Comparison of ENCODE assay signal across 10 cellular contexts in the genomic region with DNA sequence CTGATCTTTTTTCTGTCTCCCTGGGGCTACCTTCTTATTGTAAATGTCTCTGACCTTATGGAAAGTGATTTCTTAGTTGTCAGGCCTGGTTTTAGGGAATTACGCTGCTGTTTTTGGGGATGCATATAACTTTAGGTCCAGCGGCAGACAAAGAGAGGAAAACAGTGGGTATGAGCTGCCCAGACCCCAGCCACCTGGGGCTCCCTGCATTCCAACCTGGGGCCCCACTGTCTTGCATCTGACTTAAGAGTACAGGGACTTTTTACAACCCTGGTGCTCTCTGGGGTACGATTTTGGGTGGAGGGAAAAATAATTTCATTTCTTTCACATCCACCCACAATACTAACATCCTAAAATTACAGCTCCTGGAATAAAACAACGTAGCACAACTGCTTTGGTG.
DNase-seq lines count a peak whose midpoint lies in the region; ATAC-seq and TF ChIP-seq lines count a peak whose summit lies in the region.
"Had no signal": no experiment of that assay in that cellular context is flagged by ENCODE, and none has a peak within 500 bp of the region (broad histone marks: within the 10 kb centered on the region; RNA-seq: fewer than 3 reads in every experiment).

No MANE protein-coding gene starts in this region.

- H3K4me3 ChIP-seq in fibroblast of villous mesenchyme (ENCODE audit: low read depth, low read length) (peak overlapping the region; percentile 63), trophoblast cell (ENCODE audit: low read depth, low read length) (peak overlapping the region; percentile 26), uterus (peak overlapping the region in 1 of 2 donors; percentile 38)

- H2AFZ ChIP-seq in trophoblast cell (ENCODE audit: insufficient read depth, low read length, poor library complexity): no peak overlapping the region

- H3K79me1 ChIP-seq in trophoblast cell (ENCODE audit: low read length): peaks cover 46% of the 10 kb centered on the region

- peak overlapping the region; percentile 60 for H3K4ac ChIP-seq in trophoblast cell (ENCODE audit: low read depth, low read length)

- H3K4me1 Mint-ChIP-seq in Calu3 (ENCODE audit: low read depth, unreplicated experiment): peaks cover 32% of the 10 kb centered on the region
- peaks cover 91% of the 10 kb centered on the region for H3K4me1 Mint-ChIP-seq in WTC11

- H3K27me3 ChIP-seq in trophoblast cell (ENCODE audit: insufficient read depth, low read length) (no peaks in the 10 kb centered on the region), uterus (no peaks in the 10 kb centered on the region)

- intact Hi-C loops in Calu3 (cut with micrococcal nuclease; ENCODE audit: unreplicated experiment) (no loop called here), uterus (cut with DNase I; ENCODE audit: low total_unique reads) (no loop called here)

- DNase-seq in Calu3: no peak
- DNase-seq in WTC11 (ENCODE audit: low spot score): no peak
- no peak for DNase-seq in fibroblast of villous mesenchyme (ENCODE audit: low read depth)
- DNase-seq in trophoblast cell: no peak
- DNase-seq in anterior cingulate cortex (lab: John Stamatoyannopoulos, UW): no peak
- DNase-seq in uterus: no peak
- DNase-seq: activated CD4-positive, alpha-beta T cell treated with anti-CD3 and anti-CD28 coated beads for 36 hours had no signal

- TF ChIP-seq CTCF in Calu3 (IDR thresholded peaks at IDR 0.05; ENCODE audit: unreplicated experiment): no peak
- TF ChIP-seq CTCF in WTC11 (IDR thresholded peaks at IDR 0.05): no peak
- TF ChIP-seq CTCF in fibroblast of villous mesenchyme (IDR thresholded peaks at IDR 0.05; ENCODE audit: insufficient read depth, low read depth, low read length): no peak
- no peak for TF ChIP-seq CTCF in uterus (IDR thresholded peaks at IDR 0.05)

- H3K27ac ChIP-seq in trophoblast cell (ENCODE audit: low read depth, low read length) (peak overlapping the region; percentile 93), uterus (no peak overlapping the region)

- H3K9ac ChIP-seq in trophoblast cell (ENCODE audit: low read length): peak overlapping the region; percentile 50
- H3K9ac ChIP-seq: parathyroid adenoma had no signal

- H3K36me3 ChIP-seq in trophoblast cell (ENCODE audit: control insufficient read depth in 1 of 2, insufficient read depth in 2 of 2, low read length in 2 of 2) (peaks cover 4 to 6% of the 10 kb centered on the region in 2 experiments), uterus (no peaks in the 10 kb centered on the region)

- CTCF ChIA-PET in Calu3 (lab: Charles Lee) (interaction anchor here (0.6 to 2.0 kb wide), 3 partner anchors 12 to 70 kb away, joined by 3 to 6 read pairs (median 3); no protein-coding TSS in a partner anchor), WTC11 (lab: Charles Lee) (interaction anchor here (1.2 to 4.7 kb wide), 2 partner anchors 13 to 169 kb away, joined by 3 to 16 read pairs; no protein-coding TSS in a partner anchor)

- peak overlapping the region; percentile 50 for H3K14ac ChIP-seq in trophoblast cell (ENCODE audit: low read length)

- no TSS peak for BruUV-seq in Calu3 (replicated peaks; lab: Mats Ljungman, UMichigan)

- H3K4me2 ChIP-seq in trophoblast cell (ENCODE audit: low read length): peak overlapping the region; percentile 72

- no peaks in the 10 kb centered on the region for H3K9me3 ChIP-seq in trophoblast cell (ENCODE audit: insufficient read depth, low read depth, low read length)
- H3K9me3 ChIP-seq in uterus: no peaks in the 10 kb centered on the region

- H3K9me3 Mint-ChIP-seq in Calu3 (ENCODE audit: low read depth, unreplicated experiment) (no peaks in the 10 kb centered on the region), WTC11 (no peaks in the 10 kb centered on the region)

- peaks cover 17% of the 10 kb centered on the region for H3K79me2 ChIP-seq in trophoblast cell (ENCODE audit: control insufficient read depth, insufficient read depth, low read length, poor library complexity)
- H3K79me2 ChIP-seq: parathyroid adenoma had no signal

- no CpG with 5 or more reads among the region's 4 CpGs for WGBS in trophoblast cell (ENCODE audit: extremely low coverage, insufficient coverage, insufficient read length)

- H4K12ac ChIP-seq in trophoblast cell (ENCODE audit: low read depth, low read length): no peak overlapping the region

- H3K27ac Mint-ChIP-seq in Calu3 (ENCODE audit: unreplicated experiment) (no peak overlapping the region), WTC11 (peak overlapping the region; percentile 69)
- H3K27ac Mint-ChIP-seq: activated CD4-positive, alpha-beta T cell treated with anti-CD3 and anti-CD28 coated beads for 36 hours had no signal

- no peak overlapping the region for H4K8ac ChIP-seq in trophoblast cell (ENCODE audit: low read depth, low read length)

- H2AK5ac ChIP-seq in trophoblast cell (ENCODE audit: low read length): no peak overlapping the region

- peak overlapping the region; percentile 80 for H3K4me3 Mint-ChIP-seq in Calu3 (ENCODE audit: low read depth, unreplicated experiment)
- H3K4me3 Mint-ChIP-seq in WTC11: peak overlapping the region; percentile 69

- no peak overlapping the region for H3K23ac ChIP-seq in trophoblast cell (ENCODE audit: low read length)

- no peak overlapping the region for H2BK12ac ChIP-seq in trophoblast cell (ENCODE audit: low read length)

- no peak for TF ChIP-seq POLR2A in uterus (IDR thresholded peaks at IDR 0.05)

- peak overlapping the region; percentile 16 for H3K18ac ChIP-seq in trophoblast cell (ENCODE audit: low read length)

- H3K36me3 Mint-ChIP-seq in Calu3 (ENCODE audit: insufficient read depth, unreplicated experiment) (peaks cover 30% of the 10 kb centered on the region), WTC11 (peaks cover 2% of the 10 kb centered on the region)

- H3K27me3 Mint-ChIP-seq in Calu3 (ENCODE audit: unreplicated experiment) (no peaks in the 10 kb centered on the region), WTC11 (ENCODE audit: low read depth) (no peaks in the 10 kb centered on the region)

- H3K4me1 ChIP-seq in trophoblast cell (ENCODE audit: control insufficient read depth in 1 of 2, insufficient read depth in 2 of 2, low read length in 2 of 2) (peaks cover 49 to 53% of the 10 kb centered on the region in 2 experiments), uterus (no peaks in the 10 kb centered on the region)

- H2BK5ac ChIP-seq in trophoblast cell (ENCODE audit: low read depth, low read length, poor library complexity): peak overlapping the region; percentile 53

- H4K91ac ChIP-seq in trophoblast cell (ENCODE audit: low read depth, low read length): peak overlapping the region; percentile 79

- POLR2A ChIA-PET in WTC11 (lab: Charles Lee): no interaction called here

- ATAC-seq in WTC11 (peak; percentile 13; the same call in 1 of the 2 replicates), GM21526 (IDR thresholded peaks at IDR 0.05; ENCODE audit: low FRiP score, unreplicated experiment) (no peak), HG02973 (IDR thresholded peaks at IDR 0.05; ENCODE audit: unreplicated experiment) (no peak)
- ATAC-seq: activated CD4-positive, alpha-beta T cell treated with anti-CD3 and anti-CD28 coated beads for 36 hours had no signal

- H2BK120ac ChIP-seq in trophoblast cell (ENCODE audit: insufficient read depth, low read length, poor library complexity): peak overlapping the region; percentile 61

TF ChIP-seq in WTC11, 78 proteins besides CTCF, POLR2A, EP300 and RAD21 (continues in another document):
- TF ChIP-seq NR2C2 (CRISPR knock-in tag; IDR thresholded peaks at IDR 0.05) (no peak), FOXP1 (CRISPR knock-in tag; IDR thresholded peaks at IDR 0.05; ENCODE audit: borderline replicate concordance) (no peak), FOXJ3 (CRISPR knock-in tag; IDR thresholded peaks at IDR 0.05; ENCODE audit: borderline replicate concordance) (no peak), TEAD1 (CRISPR knock-in tag; IDR thresholded peaks at IDR 0.05) (no peak), RELA (CRISPR knock-in tag; IDR thresholded peaks at IDR 0.05; ENCODE audit: borderline replicate concordance) (no peak)
- TF ChIP-seq, protein P1, sequence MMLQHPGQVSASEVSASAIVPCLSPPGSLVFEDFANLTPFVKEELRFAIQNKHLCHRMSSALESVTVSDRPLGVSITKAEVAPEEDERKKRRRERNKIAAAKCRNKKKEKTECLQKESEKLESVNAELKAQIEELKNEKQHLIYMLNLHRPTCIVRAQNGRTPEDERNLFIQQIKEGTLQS (CRISPR knock-in tag; conservative IDR thresholded peaks at IDR 0.05): no peak
- TF ChIP-seq, protein P2, sequence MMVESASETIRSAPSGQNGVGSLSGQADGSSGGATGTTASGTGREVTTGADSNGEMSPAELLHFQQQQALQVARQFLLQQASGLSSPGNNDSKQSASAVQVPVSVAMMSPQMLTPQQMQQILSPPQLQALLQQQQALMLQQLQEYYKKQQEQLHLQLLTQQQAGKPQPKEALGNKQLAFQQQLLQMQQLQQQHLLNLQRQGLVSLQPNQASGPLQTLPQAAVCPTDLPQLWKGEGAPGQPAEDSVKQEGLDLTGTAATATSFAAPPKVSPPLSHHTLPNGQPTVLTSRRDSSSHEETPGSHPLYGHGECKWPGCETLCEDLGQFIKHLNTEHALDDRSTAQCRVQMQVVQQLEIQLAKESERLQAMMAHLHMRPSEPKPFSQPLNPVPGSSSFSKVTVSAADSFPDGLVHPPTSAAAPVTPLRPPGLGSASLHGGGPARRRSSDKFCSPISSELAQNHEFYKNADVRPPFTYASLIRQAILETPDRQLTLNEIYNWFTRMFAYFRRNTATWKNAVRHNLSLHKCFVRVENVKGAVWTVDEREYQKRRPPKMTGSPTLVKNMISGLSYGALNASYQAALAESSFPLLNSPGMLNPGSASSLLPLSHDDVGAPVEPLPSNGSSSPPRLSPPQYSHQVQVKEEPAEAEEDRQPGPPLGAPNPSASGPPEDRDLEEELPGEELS (CRISPR knock-in tag; IDR thresholded peaks at IDR 0.05): no peak
- TF ChIP-seq, protein P3, sequence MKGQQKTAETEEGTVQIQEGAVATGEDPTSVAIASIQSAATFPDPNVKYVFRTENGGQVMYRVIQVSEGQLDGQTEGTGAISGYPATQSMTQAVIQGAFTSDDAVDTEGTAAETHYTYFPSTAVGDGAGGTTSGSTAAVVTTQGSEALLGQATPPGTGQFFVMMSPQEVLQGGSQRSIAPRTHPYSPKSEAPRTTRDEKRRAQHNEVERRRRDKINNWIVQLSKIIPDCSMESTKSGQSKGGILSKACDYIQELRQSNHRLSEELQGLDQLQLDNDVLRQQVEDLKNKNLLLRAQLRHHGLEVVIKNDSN (CRISPR knock-in tag; IDR thresholded peaks at IDR 0.05): no peak
- TF ChIP-seq, protein P4, sequence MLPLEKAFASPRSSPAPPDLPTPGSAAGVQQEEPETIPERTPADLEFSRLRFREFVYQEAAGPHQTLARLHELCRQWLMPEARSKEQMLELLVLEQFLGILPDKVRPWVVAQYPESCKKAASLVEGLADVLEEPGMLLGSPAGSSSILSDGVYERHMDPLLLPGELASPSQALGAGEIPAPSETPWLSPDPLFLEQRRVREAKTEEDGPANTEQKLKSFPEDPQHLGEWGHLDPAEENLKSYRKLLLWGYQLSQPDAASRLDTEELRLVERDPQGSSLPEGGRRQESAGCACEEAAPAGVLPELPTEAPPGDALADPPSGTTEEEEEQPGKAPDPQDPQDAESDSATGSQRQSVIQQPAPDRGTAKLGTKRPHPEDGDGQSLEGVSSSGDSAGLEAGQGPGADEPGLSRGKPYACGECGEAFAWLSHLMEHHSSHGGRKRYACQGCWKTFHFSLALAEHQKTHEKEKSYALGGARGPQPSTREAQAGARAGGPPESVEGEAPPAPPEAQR (CRISPR knock-in tag; IDR thresholded peaks at IDR 0.05): no peak
